ENCODE assay signal across 1 cellular context in genomic region chr16:24989417-24989978, GRCh38.
TF ChIP-seq lines count a peak whose summit lies in the region.

No MANE protein-coding gene starts in this region.

TF ChIP-seq in GM12878, 131 proteins besides CTCF, POLR2A, EP300 and RAD21 (continued from another document):
- TF ChIP-seq PRDM15 (CRISPR knock-in tag; IDR thresholded peaks at IDR 0.05) (no peak), ASH2L (IDR thresholded peaks at IDR 0.05; ENCODE audit: borderline replicate concordance, low read depth) (no peak), ETV6 (conservative IDR thresholded peaks at IDR 0.05 in 1 of 2, IDR thresholded peaks at IDR 0.05 in 1 of 2; ENCODE audit: borderline replicate concordance in 1 of 2, low read depth in 1 of 2) (no peak), ZBED1 (IDR thresholded peaks at IDR 0.05; ENCODE audit: borderline replicate concordance) (no peak), E4F1 (IDR thresholded peaks at IDR 0.05; ENCODE audit: borderline replicate concordance, partially characterized antibody) (no peak), CEBPB (IDR thresholded peaks at IDR 0.05; ENCODE audit: borderline replicate concordance in 1 of 2, low read depth in 2 of 2, low read length in 2 of 2) (no peak), CBX3 (IDR thresholded peaks at IDR 0.05; ENCODE audit: borderline replicate concordance, low read depth) (no peak), RELA (IDR thresholded peaks at IDR 0.05; ENCODE audit: borderline replicate concordance, partially characterized antibody) (no peak), NBN (IDR thresholded peaks at IDR 0.05) (no peak), SMARCA5 (IDR thresholded peaks at IDR 0.05) (no peak), CUX1 (IDR thresholded peaks at IDR 0.05; ENCODE audit: insufficient replicate concordance, low read depth, low read length) (no peak), NRF1 (conservative IDR thresholded peaks at IDR 0.05; ENCODE audit: low read depth, low read length) (no peak)
- TF ChIP-seq, protein P1, sequence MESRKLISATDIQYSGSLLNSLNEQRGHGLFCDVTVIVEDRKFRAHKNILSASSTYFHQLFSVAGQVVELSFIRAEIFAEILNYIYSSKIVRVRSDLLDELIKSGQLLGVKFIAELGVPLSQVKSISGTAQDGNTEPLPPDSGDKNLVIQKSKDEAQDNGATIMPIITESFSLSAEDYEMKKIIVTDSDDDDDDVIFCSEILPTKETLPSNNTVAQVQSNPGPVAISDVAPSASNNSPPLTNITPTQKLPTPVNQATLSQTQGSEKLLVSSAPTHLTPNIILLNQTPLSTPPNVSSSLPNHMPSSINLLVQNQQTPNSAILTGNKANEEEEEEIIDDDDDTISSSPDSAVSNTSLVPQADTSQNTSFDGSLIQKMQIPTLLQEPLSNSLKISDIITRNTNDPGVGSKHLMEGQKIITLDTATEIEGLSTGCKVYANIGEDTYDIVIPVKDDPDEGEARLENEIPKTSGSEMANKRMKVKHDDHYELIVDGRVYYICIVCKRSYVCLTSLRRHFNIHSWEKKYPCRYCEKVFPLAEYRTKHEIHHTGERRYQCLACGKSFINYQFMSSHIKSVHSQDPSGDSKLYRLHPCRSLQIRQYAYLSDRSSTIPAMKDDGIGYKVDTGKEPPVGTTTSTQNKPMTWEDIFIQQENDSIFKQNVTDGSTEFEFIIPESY (IDR thresholded peaks at IDR 0.05): no peak
- TF ChIP-seq, protein P2, sequence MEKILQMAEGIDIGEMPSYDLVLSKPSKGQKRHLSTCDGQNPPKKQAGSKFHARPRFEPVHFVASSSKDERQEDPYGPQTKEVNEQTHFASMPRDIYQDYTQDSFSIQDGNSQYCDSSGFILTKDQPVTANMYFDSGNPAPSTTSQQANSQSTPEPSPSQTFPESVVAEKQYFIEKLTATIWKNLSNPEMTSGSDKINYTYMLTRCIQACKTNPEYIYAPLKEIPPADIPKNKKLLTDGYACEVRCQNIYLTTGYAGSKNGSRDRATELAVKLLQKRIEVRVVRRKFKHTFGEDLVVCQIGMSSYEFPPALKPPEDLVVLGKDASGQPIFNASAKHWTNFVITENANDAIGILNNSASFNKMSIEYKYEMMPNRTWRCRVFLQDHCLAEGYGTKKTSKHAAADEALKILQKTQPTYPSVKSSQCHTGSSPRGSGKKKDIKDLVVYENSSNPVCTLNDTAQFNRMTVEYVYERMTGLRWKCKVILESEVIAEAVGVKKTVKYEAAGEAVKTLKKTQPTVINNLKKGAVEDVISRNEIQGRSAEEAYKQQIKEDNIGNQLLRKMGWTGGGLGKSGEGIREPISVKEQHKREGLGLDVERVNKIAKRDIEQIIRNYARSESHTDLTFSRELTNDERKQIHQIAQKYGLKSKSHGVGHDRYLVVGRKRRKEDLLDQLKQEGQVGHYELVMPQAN (conservative IDR thresholded peaks at IDR 0.05): no peak
- TF ChIP-seq, protein P3, sequence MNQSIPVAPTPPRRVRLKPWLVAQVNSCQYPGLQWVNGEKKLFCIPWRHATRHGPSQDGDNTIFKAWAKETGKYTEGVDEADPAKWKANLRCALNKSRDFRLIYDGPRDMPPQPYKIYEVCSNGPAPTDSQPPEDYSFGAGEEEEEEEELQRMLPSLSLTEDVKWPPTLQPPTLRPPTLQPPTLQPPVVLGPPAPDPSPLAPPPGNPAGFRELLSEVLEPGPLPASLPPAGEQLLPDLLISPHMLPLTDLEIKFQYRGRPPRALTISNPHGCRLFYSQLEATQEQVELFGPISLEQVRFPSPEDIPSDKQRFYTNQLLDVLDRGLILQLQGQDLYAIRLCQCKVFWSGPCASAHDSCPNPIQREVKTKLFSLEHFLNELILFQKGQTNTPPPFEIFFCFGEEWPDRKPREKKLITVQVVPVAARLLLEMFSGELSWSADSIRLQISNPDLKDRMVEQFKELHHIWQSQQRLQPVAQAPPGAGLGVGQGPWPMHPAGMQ (IDR thresholded peaks at IDR 0.05; ENCODE audit: borderline replicate concordance): no peak
- TF ChIP-seq, protein P4, sequence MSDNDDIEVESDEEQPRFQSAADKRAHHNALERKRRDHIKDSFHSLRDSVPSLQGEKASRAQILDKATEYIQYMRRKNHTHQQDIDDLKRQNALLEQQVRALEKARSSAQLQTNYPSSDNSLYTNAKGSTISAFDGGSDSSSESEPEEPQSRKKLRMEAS (IDR thresholded peaks at IDR 0.05; ENCODE audit: low read depth, low read length): no peak
